In genomic region chr19:52291781-52292180, GRCh38 we compare ENCODE assay signal across 2 cellular contexts.
TF ChIP-seq lines count a peak whose summit lies in the region.

No MANE protein-coding gene starts in this region.

TF ChIP-seq in A549, 52 proteins besides CTCF, POLR2A, EP300 and RAD21:
- TF ChIP-seq REST (IDR thresholded peaks at IDR 0.05) (no peak), SREBF2 (IDR thresholded peaks at IDR 0.05) (no peak), CHD2 (IDR thresholded peaks at IDR 0.05; ENCODE audit: low read length, partially characterized antibody) (no peak), MYC (IDR thresholded peaks at IDR 0.05; ENCODE audit: borderline replicate concordance, low read length) (no peak), GATA3 (IDR thresholded peaks at IDR 0.05; ENCODE audit: borderline replicate concordance) (0 out of 2 replicates have a peak, but pooled peaks have one; percentile 10), ZFP36 (IDR thresholded peaks at IDR 0.05; ENCODE audit: borderline replicate concordance, partially characterized antibody) (no peak)

TF ChIP-seq in K562, 482 proteins besides CTCF, POLR2A, EP300 and RAD21:
- TF ChIP-seq BDP1 (IDR thresholded peaks at IDR 0.05; ENCODE audit: insufficient read depth, insufficient read length) (no peak), MGA (IDR thresholded peaks at IDR 0.05) (0 out of 2 replicates have a peak, but pooled peaks have one; percentile 4), CREB3 (tag; conservative IDR thresholded peaks at IDR 0.05; ENCODE audit: low read depth) (no peak), NFIC (IDR thresholded peaks at IDR 0.05) (no peak), PRDM10 (IDR thresholded peaks at IDR 0.05; ENCODE audit: partially characterized antibody) (peak; percentile 76), BRCA1 (IDR thresholded peaks at IDR 0.05) (no peak), BRCA1 (CRISPR knock-in tag; IDR thresholded peaks at IDR 0.05) (no peak)
